In the genomic region with DNA sequence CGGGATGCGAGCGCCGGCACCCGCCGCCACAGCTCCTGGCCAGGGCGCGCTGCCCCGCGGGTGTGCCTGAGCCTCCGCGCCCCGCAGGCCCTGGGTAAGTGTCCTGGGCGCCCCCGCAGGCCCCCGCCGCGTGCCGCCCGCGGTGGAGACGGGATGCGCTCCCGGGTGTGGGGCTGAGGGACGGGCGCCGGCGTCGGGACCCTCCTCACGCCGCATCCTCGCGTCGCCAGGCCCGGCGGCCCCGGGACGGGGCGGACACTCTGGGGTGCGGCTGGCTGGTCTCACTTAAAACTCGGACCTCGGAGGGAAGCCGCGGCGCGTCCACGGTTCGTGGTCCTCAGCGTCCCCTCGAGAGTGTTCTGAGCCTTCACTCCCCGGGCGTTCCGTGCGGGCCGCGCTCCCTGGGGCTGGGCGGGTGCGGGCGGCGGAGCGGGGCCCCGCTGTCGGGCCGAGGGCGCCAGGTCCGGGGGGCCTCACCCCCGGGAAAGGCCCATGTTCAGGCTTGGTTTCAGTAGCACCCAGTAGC, we compare ENCODE assay signal across 2 cellular contexts.
TF ChIP-seq lines count a peak whose summit lies in the region.

No MANE protein-coding gene starts in this region.

TF ChIP-seq in SK-N-SH, 30 proteins besides CTCF, POLR2A, EP300 and RAD21 (continued from another document):
- TF ChIP-seq NRF1 (IDR thresholded peaks at IDR 0.05; ENCODE audit: low read depth, low read length): no peak
- TF ChIP-seq, protein P1, sequence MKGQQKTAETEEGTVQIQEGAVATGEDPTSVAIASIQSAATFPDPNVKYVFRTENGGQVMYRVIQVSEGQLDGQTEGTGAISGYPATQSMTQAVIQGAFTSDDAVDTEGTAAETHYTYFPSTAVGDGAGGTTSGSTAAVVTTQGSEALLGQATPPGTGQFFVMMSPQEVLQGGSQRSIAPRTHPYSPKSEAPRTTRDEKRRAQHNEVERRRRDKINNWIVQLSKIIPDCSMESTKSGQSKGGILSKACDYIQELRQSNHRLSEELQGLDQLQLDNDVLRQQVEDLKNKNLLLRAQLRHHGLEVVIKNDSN (IDR thresholded peaks at IDR 0.05; ENCODE audit: borderline replicate concordance, low read depth): no peak
- no peak for TF ChIP-seq MXI1 (IDR thresholded peaks at IDR 0.05; ENCODE audit: low read depth, low read length)
- TF ChIP-seq SIN3A (IDR thresholded peaks at IDR 0.05; ENCODE audit: borderline replicate concordance, low read depth, low read length): no peak
- TF ChIP-seq RCOR1 (IDR thresholded peaks at IDR 0.05; ENCODE audit: low read length): no peak
- no peak for TF ChIP-seq NFIC (IDR thresholded peaks at IDR 0.05; ENCODE audit: borderline replicate concordance)
- TF ChIP-seq EZH2phosphoT487 (IDR thresholded peaks at IDR 0.05; ENCODE audit: borderline replicate concordance, low read depth): no peak
- TF ChIP-seq, protein P2, sequence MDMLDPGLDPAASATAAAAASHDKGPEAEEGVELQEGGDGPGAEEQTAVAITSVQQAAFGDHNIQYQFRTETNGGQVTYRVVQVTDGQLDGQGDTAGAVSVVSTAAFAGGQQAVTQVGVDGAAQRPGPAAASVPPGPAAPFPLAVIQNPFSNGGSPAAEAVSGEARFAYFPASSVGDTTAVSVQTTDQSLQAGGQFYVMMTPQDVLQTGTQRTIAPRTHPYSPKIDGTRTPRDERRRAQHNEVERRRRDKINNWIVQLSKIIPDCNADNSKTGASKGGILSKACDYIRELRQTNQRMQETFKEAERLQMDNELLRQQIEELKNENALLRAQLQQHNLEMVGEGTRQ (IDR thresholded peaks at IDR 0.05; ENCODE audit: borderline replicate concordance, low read depth, low read length): no peak
- TF ChIP-seq GATA2 (CRISPR knock-in tag; IDR thresholded peaks at IDR 0.05): no peak
TF ChIP-seq in SK-N-SH: peak in this region for 0.

TF ChIP-seq in SK-N-SH treated with all-trans-retinoic acid at 6 μM for 48 hours, 23 proteins besides CTCF, POLR2A, EP300 and RAD21 (continued from another document):
- TF ChIP-seq TCF4 (CRISPR knock-in tag; IDR thresholded peaks at IDR 0.05; ENCODE audit: borderline replicate concordance) (no peak), BACH2 (CRISPR knock-in tag; IDR thresholded peaks at IDR 0.05; ENCODE audit: borderline replicate concordance) (no peak), ZFP30 (CRISPR knock-in tag; IDR thresholded peaks at IDR 0.05) (no peak), ISL1 (CRISPR knock-in tag; IDR thresholded peaks at IDR 0.05) (no peak), OSR1 (CRISPR knock-in tag; IDR thresholded peaks at IDR 0.05) (no peak), RARB (CRISPR knock-in tag; IDR thresholded peaks at IDR 0.05) (no peak), SNAI2 (CRISPR knock-in tag; IDR thresholded peaks at IDR 0.05) (no peak)
- TF ChIP-seq, protein P3, sequence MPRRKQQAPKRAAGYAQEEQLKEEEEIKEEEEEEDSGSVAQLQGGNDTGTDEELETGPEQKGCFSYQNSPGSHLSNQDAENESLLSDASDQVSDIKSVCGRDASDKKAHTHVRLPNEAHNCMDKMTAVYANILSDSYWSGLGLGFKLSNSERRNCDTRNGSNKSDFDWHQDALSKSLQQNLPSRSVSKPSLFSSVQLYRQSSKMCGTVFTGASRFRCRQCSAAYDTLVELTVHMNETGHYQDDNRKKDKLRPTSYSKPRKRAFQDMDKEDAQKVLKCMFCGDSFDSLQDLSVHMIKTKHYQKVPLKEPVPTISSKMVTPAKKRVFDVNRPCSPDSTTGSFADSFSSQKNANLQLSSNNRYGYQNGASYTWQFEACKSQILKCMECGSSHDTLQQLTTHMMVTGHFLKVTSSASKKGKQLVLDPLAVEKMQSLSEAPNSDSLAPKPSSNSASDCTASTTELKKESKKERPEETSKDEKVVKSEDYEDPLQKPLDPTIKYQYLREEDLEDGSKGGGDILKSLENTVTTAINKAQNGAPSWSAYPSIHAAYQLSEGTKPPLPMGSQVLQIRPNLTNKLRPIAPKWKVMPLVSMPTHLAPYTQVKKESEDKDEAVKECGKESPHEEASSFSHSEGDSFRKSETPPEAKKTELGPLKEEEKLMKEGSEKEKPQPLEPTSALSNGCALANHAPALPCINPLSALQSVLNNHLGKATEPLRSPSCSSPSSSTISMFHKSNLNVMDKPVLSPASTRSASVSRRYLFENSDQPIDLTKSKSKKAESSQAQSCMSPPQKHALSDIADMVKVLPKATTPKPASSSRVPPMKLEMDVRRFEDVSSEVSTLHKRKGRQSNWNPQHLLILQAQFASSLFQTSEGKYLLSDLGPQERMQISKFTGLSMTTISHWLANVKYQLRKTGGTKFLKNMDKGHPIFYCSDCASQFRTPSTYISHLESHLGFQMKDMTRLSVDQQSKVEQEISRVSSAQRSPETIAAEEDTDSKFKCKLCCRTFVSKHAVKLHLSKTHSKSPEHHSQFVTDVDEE (CRISPR knock-in tag; IDR thresholded peaks at IDR 0.05): no peak
- TF ChIP-seq, protein P4, sequence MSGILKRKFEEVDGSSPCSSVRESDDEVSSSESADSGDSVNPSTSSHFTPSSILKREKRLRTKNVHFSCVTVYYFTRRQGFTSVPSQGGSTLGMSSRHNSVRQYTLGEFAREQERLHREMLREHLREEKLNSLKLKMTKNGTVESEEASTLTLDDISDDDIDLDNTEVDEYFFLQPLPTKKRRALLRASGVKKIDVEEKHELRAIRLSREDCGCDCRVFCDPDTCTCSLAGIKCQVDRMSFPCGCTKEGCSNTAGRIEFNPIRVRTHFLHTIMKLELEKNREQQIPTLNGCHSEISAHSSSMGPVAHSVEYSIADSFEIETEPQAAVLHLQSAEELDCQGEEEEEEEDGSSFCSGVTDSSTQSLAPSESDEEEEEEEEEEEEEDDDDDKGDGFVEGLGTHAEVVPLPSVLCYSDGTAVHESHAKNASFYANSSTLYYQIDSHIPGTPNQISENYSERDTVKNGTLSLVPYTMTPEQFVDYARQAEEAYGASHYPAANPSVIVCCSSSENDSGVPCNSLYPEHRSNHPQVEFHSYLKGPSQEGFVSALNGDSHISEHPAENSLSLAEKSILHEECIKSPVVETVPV (CRISPR knock-in tag; IDR thresholded peaks at IDR 0.05): no peak
